In the genomic region with DNA sequence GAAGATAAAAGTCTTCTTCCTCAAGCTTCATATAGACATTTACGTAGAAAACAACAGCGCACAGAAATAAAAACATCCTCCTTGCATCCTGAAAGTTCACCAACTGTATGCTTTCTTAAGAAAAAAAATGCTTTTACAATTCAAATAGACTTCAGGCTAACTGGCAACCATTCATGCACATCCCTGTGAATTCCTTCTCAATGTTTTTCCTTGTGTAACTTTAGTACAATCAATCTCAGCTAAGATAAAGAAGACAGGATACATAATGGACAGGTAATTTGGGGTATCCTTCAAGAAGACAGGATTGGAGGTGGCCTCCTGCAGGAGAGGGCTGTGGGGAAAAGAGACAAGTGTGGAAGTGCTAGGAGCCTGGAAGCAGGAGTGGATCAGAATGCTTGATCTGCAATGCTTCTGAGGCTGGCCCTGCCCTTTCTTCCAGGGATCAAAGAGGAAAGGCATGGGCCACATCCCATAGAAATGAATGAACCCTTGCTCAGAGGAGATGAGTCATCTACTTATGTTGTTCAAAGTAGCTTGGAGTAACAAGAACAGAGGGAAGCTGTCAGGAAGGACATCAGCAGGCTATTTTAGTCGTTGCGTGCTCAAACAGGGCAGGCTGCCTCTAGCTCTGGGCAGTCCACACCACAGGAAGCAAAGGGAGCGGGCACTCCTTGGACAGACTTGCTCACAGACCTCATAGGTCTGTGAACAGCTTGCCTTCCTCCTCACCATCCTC, we compare ENCODE assay signal across 9 cellular contexts.
DNase-seq lines count a peak whose midpoint lies in the region; ATAC-seq, FAIRE-seq and TF ChIP-seq lines count a peak whose summit lies in the region.
"Had no signal": no experiment of that assay in that cellular context is flagged by ENCODE, and none has a peak within 500 bp of the region (broad histone marks: within the 10 kb centered on the region; RNA-seq: fewer than 3 reads in every experiment).

No MANE protein-coding gene starts in this region.

- TF ChIP-seq EP300 in A549 (IDR thresholded peaks at IDR 0.05), result no peak

- no peak for TF ChIP-seq RAD21 in A549 (conservative IDR thresholded peaks at IDR 0.05 in 1 of 2, IDR thresholded peaks at IDR 0.05 in 1 of 2)

- no peak for FAIRE-seq in A549 (lab: Jason Lieb, UNC)

- H3K79me2 ChIP-seq in KMS-11 (ENCODE audit: insufficient read depth, low read depth), result 0 out of 2 replicates have a peak, but pooled peaks cover 3% of the 10 kb centered on the region
- no peaks in the 10 kb centered on the region for H3K79me2 ChIP-seq in OCI-LY7 (ENCODE audit: insufficient read depth, low read depth, low read length)

- ATAC-seq in A549, result peak; percentile 93 to 98
- peak; percentile 79 for ATAC-seq in lung (ENCODE audit: insufficient read depth, low FRiP score)
- ATAC-seq in HG03095 (IDR thresholded peaks at IDR 0.05; ENCODE audit: unreplicated experiment), result no peak

- H3K9me3 ChIP-seq in A549 (peaks cover 17% of the 10 kb centered on the region; the same call in 2 of the 3 replicates), lung (ENCODE audit: control insufficient read depth in 2 of 2, insufficient read depth in 1 of 2, low read length in 1 of 2) (no peaks in the 10 kb centered on the region), OCI-LY7 (ENCODE audit: low read length) (peaks cover 12% of the 10 kb centered on the region)

- CTCF ChIA-PET in A549 (lab: Yijun Ruan, JAX) (interaction anchor here (1.6 kb wide), 1 partner anchor 63 kb away, joined by 4 read pairs; no protein-coding TSS in a partner anchor), OCI-LY7 (lab: Charles Lee; ENCODE audit: unreplicated experiment) (no interaction called here)

- intact Hi-C loops in OCI-LY7 (cut with micrococcal nuclease; ENCODE audit: unreplicated experiment), result no loop called here

- peaks cover 30% of the 10 kb centered on the region for H3K4me1 ChIP-seq in A549
- peaks cover 33% of the 10 kb centered on the region for H3K4me1 ChIP-seq in KMS-11 (ENCODE audit: low read depth, poor library complexity, severe bottlenecking)
- H3K4me1 ChIP-seq in lung (ENCODE audit: control insufficient read depth in 2 of 2, insufficient read depth in 2 of 2, low read length in 2 of 2), result peaks cover 8 to 27% of the 10 kb centered on the region in 2 donors
- peaks cover 12% of the 10 kb centered on the region for H3K4me1 ChIP-seq in OCI-LY7 (ENCODE audit: insufficient read depth, low read length, poor library complexity, severe bottlenecking)

- no peaks in the 10 kb centered on the region for H3K9me2 ChIP-seq in OCI-LY7 (ENCODE audit: insufficient read depth, low read length)

- H3K4me2 ChIP-seq in A549, result peak overlapping the region; percentile 65
- peak overlapping the region; percentile 76 for H3K4me2 ChIP-seq in KMS-11
- no peak overlapping the region for H3K4me2 ChIP-seq in OCI-LY7 (ENCODE audit: low read length)

- no TSS peak for BruUV-seq in OCI-LY7 (replicated peaks; lab: Mats Ljungman, UMichigan)

- H3K27me3 ChIP-seq in KMS-11 (ENCODE audit: insufficient read depth, low read depth), result no peaks in the 10 kb centered on the region
- H3K27me3 ChIP-seq in lung (ENCODE audit: control insufficient read depth, insufficient read depth), result no peaks in the 10 kb centered on the region

- H3K9ac ChIP-seq in KMS-11, result no peak overlapping the region

- POLR2A ChIA-PET in A549 (lab: Yijun Ruan, JAX), result no interaction called here
- POLR2A ChIA-PET in OCI-LY7 (lab: Charles Lee), result interaction anchor here (0.9 to 1.5 kb wide), 2 partner anchors 16 to 18 kb away, joined by 3 read pairs; no protein-coding TSS in a partner anchor

- DNase-seq in A549 (ENCODE audit: low read depth in 1 of 2, low spot score in 1 of 2) (peak; percentile 46 to 85), cerebellum (ENCODE audit: low spot score) (peak; percentile 34), lung (ENCODE audit: low spot score) (no peak), OCI-LY7 (ENCODE audit: low spot score) (no peak)
- no peak for DNase-seq in activated CD4-positive, alpha-beta T cell treated with anti-CD3 and anti-CD28 coated beads, Interleukin-2, amount 50 U/mL, for 48 hours
- DNase-seq in effector CD8-positive, alpha-beta T cell (lab: John Stamatoyannopoulos, UW), result no peak
- DNase-seq: activated naive CD8-positive, alpha-beta T cell treated with anti-CD3 and anti-CD28 coated beads, Interleukin-2, amount 10 ng/mL, durations not matched to agents 7 days and 5 days had no signal

- H2AFZ ChIP-seq in KMS-11 (ENCODE audit: low read depth), result no peak overlapping the region
- no peak overlapping the region for H2AFZ ChIP-seq in OCI-LY7 (ENCODE audit: low read length)

- TF ChIP-seq CTCF in A549 (IDR thresholded peaks at IDR 0.05) (no peak), KMS-11 (conservative IDR thresholded peaks at IDR 0.05; ENCODE audit: low read depth, low read length) (no peak), lung (IDR thresholded peaks at IDR 0.05; ENCODE audit: control extremely low read depth, extremely low read depth) (no peak), OCI-LY7 (conservative IDR thresholded peaks at IDR 0.05; ENCODE audit: low read length) (no peak)

- H3K27ac ChIP-seq in A549 (peak overlapping the region; percentile 43 to 67), KMS-11 (no peak overlapping the region), lung (ENCODE audit: low read depth in 1 of 2, low read length in 1 of 2) (peak overlapping the region in 1 of 2 donors; percentile 76), OCI-LY7 (ENCODE audit: low read depth, low read length, poor library complexity, severe bottlenecking) (no peak overlapping the region)

- no peak for TF ChIP-seq POLR2A in A549 (IDR thresholded peaks at IDR 0.05; ENCODE audit: low read length)

- no peaks in the 10 kb centered on the region for H3K36me3 ChIP-seq in KMS-11 (ENCODE audit: insufficient read depth)
- no peaks in the 10 kb centered on the region for H3K36me3 ChIP-seq in lung (ENCODE audit: control insufficient read depth in 2 of 2, insufficient read depth in 2 of 2, low read length in 2 of 2)
- peaks cover 20% of the 10 kb centered on the region; the same call in 1 of the 2 replicates for H3K36me3 ChIP-seq in OCI-LY7 (ENCODE audit: insufficient read depth, low read length)

- H3K4me3 ChIP-seq in A549 (no peak overlapping the region), KMS-11 (IDR thresholded peaks at IDR 0.05; ENCODE audit: insufficient read depth, low read depth, low read length) (no peak overlapping the region), lung (no peak overlapping the region), OCI-LY7 (ENCODE audit: low read depth, low read length, poor library complexity, severe bottlenecking) (no peak overlapping the region)

- H4K20me1 ChIP-seq in KMS-11 (ENCODE audit: insufficient read depth) (no peaks in the 10 kb centered on the region), OCI-LY7 (ENCODE audit: insufficient read depth, low read length) (no peaks in the 10 kb centered on the region)

- 38% methylated on average over 5 of the region's 5 CpGs for WGBS in A549 (ENCODE audit: missing lambda C conversion rate)
- 55 to 57% methylated on average over 5 of the region's 5 CpGs for WGBS in lung, 2 donors

TF ChIP-seq in A549, 52 proteins besides CTCF, POLR2A, EP300 and RAD21:
- TF ChIP-seq PHF8 (IDR thresholded peaks at IDR 0.05; ENCODE audit: borderline replicate concordance, low read depth) (no peak), KDM1A (IDR thresholded peaks at IDR 0.05; ENCODE audit: low read depth) (no peak), JUN (IDR thresholded peaks at IDR 0.05) (0 out of 5 replicates have a peak, but pooled peaks of 1 of the 2 experiments have one; percentile 25), HOXB13 (CRISPR knock-in tag; IDR thresholded peaks at IDR 0.05; ENCODE audit: low read depth) (no peak), JUNB (IDR thresholded peaks at IDR 0.05) (peak; percentile 50), ZFP36 (IDR thresholded peaks at IDR 0.05; ENCODE audit: borderline replicate concordance, partially characterized antibody) (no peak), FOSL2 (IDR thresholded peaks at IDR 0.05) (peak; percentile 66), FOSL2 (CRISPR knock-in tag; IDR thresholded peaks at IDR 0.05) (peak; percentile 88)
- TF ChIP-seq, protein P1, sequence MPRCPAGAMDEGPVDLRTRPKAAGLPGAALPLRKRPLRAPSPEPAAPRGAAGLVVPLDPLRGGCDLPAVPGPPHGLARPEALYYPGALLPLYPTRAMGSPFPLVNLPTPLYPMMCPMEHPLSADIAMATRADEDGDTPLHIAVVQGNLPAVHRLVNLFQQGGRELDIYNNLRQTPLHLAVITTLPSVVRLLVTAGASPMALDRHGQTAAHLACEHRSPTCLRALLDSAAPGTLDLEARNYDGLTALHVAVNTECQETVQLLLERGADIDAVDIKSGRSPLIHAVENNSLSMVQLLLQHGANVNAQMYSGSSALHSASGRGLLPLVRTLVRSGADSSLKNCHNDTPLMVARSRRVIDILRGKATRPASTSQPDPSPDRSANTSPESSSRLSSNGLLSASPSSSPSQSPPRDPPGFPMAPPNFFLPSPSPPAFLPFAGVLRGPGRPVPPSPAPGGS (IDR thresholded peaks at IDR 0.05), result no peak
- TF ChIP-seq, protein P2, sequence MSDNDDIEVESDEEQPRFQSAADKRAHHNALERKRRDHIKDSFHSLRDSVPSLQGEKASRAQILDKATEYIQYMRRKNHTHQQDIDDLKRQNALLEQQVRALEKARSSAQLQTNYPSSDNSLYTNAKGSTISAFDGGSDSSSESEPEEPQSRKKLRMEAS (IDR thresholded peaks at IDR 0.05), result peak; percentile 36

Comparison
In these comparisons a context has a peak if more than half of its experiments do, and no peak if none do; other contexts are left out.
1. DNase-seq: peak in A549 (2 of 2) and cerebellum (single experiment); none in lung (single experiment), activated CD4-positive, alpha-beta T cell treated with anti-CD3 and anti-CD28 coated beads, Interleukin-2, amount 50 U/mL, for 48 hours (0 of 2), effector CD8-positive, alpha-beta T cell (single experiment) and OCI-LY7 (single experiment).
2. H3K27ac ChIP-seq: peak in A549 (2 of 2); none in KMS-11 (single experiment) and OCI-LY7 (single experiment).